In the genomic region with DNA sequence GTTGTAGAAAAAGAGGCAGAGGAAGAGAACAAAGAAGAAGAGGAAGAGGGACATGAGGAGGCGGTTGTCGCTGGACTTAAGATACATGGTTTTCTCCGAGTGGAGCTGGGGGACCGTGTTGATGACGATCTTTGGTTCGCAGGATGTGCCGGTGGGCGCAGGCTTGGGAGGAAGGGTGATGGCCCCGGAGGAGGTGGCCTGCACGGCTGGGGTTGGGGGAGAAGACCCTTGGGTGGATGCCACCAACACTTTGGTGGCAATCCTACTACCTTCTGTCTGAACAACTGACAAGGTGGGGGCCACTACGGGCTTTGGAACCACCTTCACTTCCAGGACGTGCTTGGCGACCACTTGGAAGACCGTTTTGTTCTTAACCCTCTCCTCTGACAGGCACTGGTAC, we compare ENCODE assay signal across 21 cellular contexts.
DNase-seq lines count a peak whose midpoint lies in the region; ATAC-seq, FAIRE-seq and TF ChIP-seq lines count a peak whose summit lies in the region.
"Had no signal": no experiment of that assay in that cellular context is flagged by ENCODE, and none has a peak within 500 bp of the region (broad histone marks: within the 10 kb centered on the region; RNA-seq: fewer than 3 reads in every experiment).

No MANE protein-coding gene starts in this region.

- peaks cover 75% of the 10 kb centered on the region for H3K36me3 ChIP-seq in CD8-positive, alpha-beta T cell (ENCODE audit: insufficient read depth, low read length)
- H3K36me3 ChIP-seq: neural progenitor cell had no signal

- no peak overlapping the region for H3K27ac ChIP-seq in CD8-positive, alpha-beta T cell (ENCODE audit: low read depth, low read length)
- H3K27ac ChIP-seq: left ventricle myocardium inferior, neural progenitor cell, psoas muscle, tibial nerve had no signal

- no peak for DNase-seq in T-helper 2 cell treated with Interferon-gamma antibody and Interleukin-4, amounts not matched to agents 5 μg/mL and 100 μg/mL, for 36 hours (ENCODE audit: low spot score)
- no peak for DNase-seq in T-helper 2 cell
- no peak for DNase-seq in CD8-positive, alpha-beta T cell
- no peak for DNase-seq in nephron progenitor cell
- no peak for DNase-seq in frontal cortex (ENCODE audit: low spot score in 2 of 2)
- DNase-seq: 8988T; Calu3; foreskin fibroblast; left ventricle myocardium inferior; midbrain; NCI-H2029 treated with DMSO at 0.1 percent for 48 hours; psoas muscle; stimulated activated CD4-positive, alpha-beta T cell treated with anti-CD3 and anti-CD28 coated beads, Interleukin-1b, Interleukin-23, amount 100 ng/mL, for 48 hours had no signal

- intact Hi-C loops in CD8-positive, alpha-beta T cell (cut with DNase I, micrococcal nuclease) = no loop called here

- FAIRE-seq in frontal cortex (lab: Jason Lieb, UNC) = no peak
- FAIRE-seq: GM19239 had no signal

- ATAC-seq in CD8-positive, alpha-beta T cell = no peak
- no peak for ATAC-seq in activated T-helper 17 cell treated with anti-CD3 and anti-CD28 coated beads, Interleukin-2, amount 50 U/mL, for 72 hours (replicated peaks)
- ATAC-seq in HG02973 (IDR thresholded peaks at IDR 0.05; ENCODE audit: unreplicated experiment) (no peak), HG02763 (IDR thresholded peaks at IDR 0.05; ENCODE audit: unreplicated experiment) (no peak)
- ATAC-seq: activated CD4-positive, CD25-positive, alpha-beta regulatory T cell treated with anti-CD3 and anti-CD28 coated beads, Interleukin-2, amount 50 U/mL, for 24 hours; psoas muscle; stimulated activated memory B cell treated with anti-CD40 and anti-IgM and Interleukin-4, amounts not matched to agents 10 μg/mL and 1 μg/mL and 100 μg/mL, for 72 hours had no signal

- no peaks in the 10 kb centered on the region for H3K27me3 Mint-ChIP-seq in T-helper 2 cell treated with Interferon-gamma antibody and Interleukin-4, amounts not matched to agents 5 μg/mL and 100 μg/mL, for 36 hours (ENCODE audit: low read depth)
- no peaks in the 10 kb centered on the region for H3K27me3 Mint-ChIP-seq in CD8-positive, alpha-beta T cell (ENCODE audit: low read depth)
- no peaks in the 10 kb centered on the region for H3K27me3 Mint-ChIP-seq in activated T-helper 17 cell treated with anti-CD3 and anti-CD28 coated beads, Interleukin-2, amount 50 U/mL, for 72 hours
- H3K27me3 Mint-ChIP-seq in nephron progenitor cell (ENCODE audit: low read depth, poor library complexity) = peaks cover 7% of the 10 kb centered on the region
- H3K27me3 Mint-ChIP-seq: stimulated activated memory B cell treated with anti-CD40 and anti-IgM and Interleukin-4, amounts not matched to agents 10 μg/mL and 1 μg/mL and 100 μg/mL, for 72 hours had no signal

- peak overlapping the region; percentile 65 for H3K27ac Mint-ChIP-seq in T-helper 2 cell treated with Interferon-gamma antibody and Interleukin-4, amounts not matched to agents 5 μg/mL and 100 μg/mL, for 36 hours
- peak overlapping the region; percentile 73 for H3K27ac Mint-ChIP-seq in CD8-positive, alpha-beta T cell
- H3K27ac Mint-ChIP-seq in activated T-helper 17 cell treated with anti-CD3 and anti-CD28 coated beads, Interleukin-2, amount 50 U/mL, for 72 hours = peak overlapping the region; percentile 76
- H3K27ac Mint-ChIP-seq in nephron progenitor cell = peak overlapping the region; percentile 33
- H3K27ac Mint-ChIP-seq: neural progenitor cell had no signal

- H3K4me1 ChIP-seq in CD8-positive, alpha-beta T cell (ENCODE audit: insufficient read depth, low read length) = peaks cover 14% of the 10 kb centered on the region
- H3K4me1 ChIP-seq: left ventricle myocardium inferior, psoas muscle, tibial nerve had no signal

- no peak overlapping the region for H3K4me3 Mint-ChIP-seq in T-helper 2 cell treated with Interferon-gamma antibody and Interleukin-4, amounts not matched to agents 5 μg/mL and 100 μg/mL, for 36 hours
- H3K4me3 Mint-ChIP-seq in CD8-positive, alpha-beta T cell = no peak overlapping the region
- H3K4me3 Mint-ChIP-seq in activated T-helper 17 cell treated with anti-CD3 and anti-CD28 coated beads, Interleukin-2, amount 50 U/mL, for 72 hours = no peak overlapping the region
- H3K4me3 Mint-ChIP-seq in nephron progenitor cell = no peak overlapping the region
- H3K4me3 Mint-ChIP-seq: neural progenitor cell; stimulated activated memory B cell treated with anti-CD40 and anti-IgM and Interleukin-4, amounts not matched to agents 10 μg/mL and 1 μg/mL and 100 μg/mL, for 72 hours had no signal

- H3K4me3 ChIP-seq in CD8-positive, alpha-beta T cell (ENCODE audit: low read depth, low read length) = no peak overlapping the region
- H3K4me3 ChIP-seq: left ventricle myocardium inferior, neural progenitor cell, psoas muscle, tibial nerve had no signal

- TF ChIP-seq CTCF in CD8-positive, alpha-beta T cell (IDR thresholded peaks at IDR 0.05) = no peak
- TF ChIP-seq CTCF in nephron progenitor cell (IDR thresholded peaks at IDR 0.05) = no peak

- H3K9me3 ChIP-seq in CD8-positive, alpha-beta T cell (ENCODE audit: low read length) = no peaks in the 10 kb centered on the region
- H3K9me3 ChIP-seq: left ventricle myocardium inferior, psoas muscle, tibial nerve had no signal

- no peaks in the 10 kb centered on the region for H3K9me3 Mint-ChIP-seq in T-helper 2 cell treated with Interferon-gamma antibody and Interleukin-4, amounts not matched to agents 5 μg/mL and 100 μg/mL, for 36 hours
- H3K9me3 Mint-ChIP-seq in CD8-positive, alpha-beta T cell = no peaks in the 10 kb centered on the region
- no peaks in the 10 kb centered on the region for H3K9me3 Mint-ChIP-seq in activated T-helper 17 cell treated with anti-CD3 and anti-CD28 coated beads, Interleukin-2, amount 50 U/mL, for 72 hours
- H3K9me3 Mint-ChIP-seq in nephron progenitor cell = no peaks in the 10 kb centered on the region
- H3K9me3 Mint-ChIP-seq: neural progenitor cell; stimulated activated memory B cell treated with anti-CD40 and anti-IgM and Interleukin-4, amounts not matched to agents 10 μg/mL and 1 μg/mL and 100 μg/mL, for 72 hours had no signal

- POLR2A ChIA-PET in CD8-positive, alpha-beta T cell (lab: Charles Lee) = interaction anchor here (1.2 kb wide), 1 partner anchor 143 kb away, joined by 5 read pairs; no protein-coding TSS in a partner anchor

- CTCF ChIA-PET in CD8-positive, alpha-beta T cell (lab: Charles Lee) = interaction anchor here (1.0 kb wide), 1 partner anchor 10 kb away, joined by 3 read pairs; no protein-coding TSS in a partner anchor

- H3K4me1 Mint-ChIP-seq in T-helper 2 cell treated with Interferon-gamma antibody and Interleukin-4, amounts not matched to agents 5 μg/mL and 100 μg/mL, for 36 hours (ENCODE audit: low read depth) = peaks cover 72% of the 10 kb centered on the region
- peaks cover 48% of the 10 kb centered on the region for H3K4me1 Mint-ChIP-seq in CD8-positive, alpha-beta T cell (ENCODE audit: low read depth)
- peaks cover 32% of the 10 kb centered on the region for H3K4me1 Mint-ChIP-seq in activated T-helper 17 cell treated with anti-CD3 and anti-CD28 coated beads, Interleukin-2, amount 50 U/mL, for 72 hours
- H3K4me1 Mint-ChIP-seq in nephron progenitor cell = peaks cover 67% of the 10 kb centered on the region

- no peaks in the 10 kb centered on the region for H3K27me3 ChIP-seq in CD8-positive, alpha-beta T cell (ENCODE audit: insufficient read depth, low read length)
- H3K27me3 ChIP-seq: neural progenitor cell, tibial nerve had no signal

- H3K36me3 Mint-ChIP-seq in T-helper 2 cell treated with Interferon-gamma antibody and Interleukin-4, amounts not matched to agents 5 μg/mL and 100 μg/mL, for 36 hours (ENCODE audit: low read depth) = peaks cover 79% of the 10 kb centered on the region
- H3K36me3 Mint-ChIP-seq in CD8-positive, alpha-beta T cell = peaks cover 76% of the 10 kb centered on the region
- peaks cover 87% of the 10 kb centered on the region for H3K36me3 Mint-ChIP-seq in activated T-helper 17 cell treated with anti-CD3 and anti-CD28 coated beads, Interleukin-2, amount 50 U/mL, for 72 hours (ENCODE audit: low read depth)
- peaks cover 43% of the 10 kb centered on the region for H3K36me3 Mint-ChIP-seq in nephron progenitor cell (ENCODE audit: low read depth)
